ENCODE assay signal across 8 cellular contexts in genomic region chr7:95772298-95772770, GRCh38. TPM values are rescaled to one million over a fixed set of nuclear protein-coding genes. Genes with fewer than 3 reads are reported as not detected.
DNase-seq lines count a peak whose midpoint lies in the region; ATAC-seq, FAIRE-seq and TF ChIP-seq lines count a peak whose summit lies in the region.

TSS of gene DYNC1I1 (plus strand) at chr7:95772554. CDS start at chr7:95804730, 32,176 bp downstream.

- POLR2A ChIA-PET in PC-3 (lab: Charles Lee; ENCODE audit: unreplicated experiment) (no interaction called here), GM12878 (lab: Charles Lee) (interaction anchor here (0.9 kb wide), 1 partner anchor 16 kb away, joined by 4 read pairs; no protein-coding TSS in a partner anchor)

- H2AFZ ChIP-seq in PC-3 (ENCODE audit: low read length) = peak within 1 kb of the TSS; percentile 91
- no peak within 1 kb of the TSS; the same call in 1 of the 2 replicates for H2AFZ ChIP-seq in GM12878 (ENCODE audit: control insufficient read depth, low read depth, low read length)

- H3K27ac ChIP-seq in PC-3 (ENCODE audit: low read length) = no peak within 1 kb of the TSS
- no peak within 1 kb of the TSS for H3K27ac ChIP-seq in GM12878 (ENCODE audit: control insufficient read depth, insufficient read depth)
- H3K27ac ChIP-seq in iPS DF 6.9 (ENCODE audit: low read length) = no peak within 1 kb of the TSS

- WGBS in GM12878 (ENCODE audit: insufficient coverage, insufficient replicate concordance, low lambda C conversion rate, missing lambda C conversion rate) = 2% methylated on average over 26 of the region's 49 CpGs
- no CpG with 5 or more reads among the region's 49 CpGs for WGBS in iPS DF 6.9 (ENCODE audit: insufficient coverage, insufficient read length)

- RAD21 ChIA-PET in GM12878 (lab: Charles Lee; ENCODE audit: unreplicated experiment) = interaction anchor here (0.6 to 2.5 kb wide), 7 partner anchors 11 to 99 kb away, joined by 3 to 7 read pairs (median 3); no protein-coding TSS in a partner anchor

- TF ChIP-seq CTCF in PC-3 (conservative IDR thresholded peaks at IDR 0.05; ENCODE audit: low read depth, low read length) (no peak), GM12878 (IDR thresholded peaks at IDR 0.05 in 2 of 3, conservative IDR thresholded peaks at IDR 0.05 in 1 of 3; ENCODE audit: control insufficient read depth in 2 of 3, extremely low read depth in 1 of 3, insufficient read depth in 1 of 3, low read depth in 3 of 3, low read length in 3 of 3) (no peak)

- H3K9me3 ChIP-seq in PC-3 (ENCODE audit: low read length) (no peaks in the 10 kb centered on the region), GM12878 (replicated peaks; ENCODE audit: control insufficient read depth, insufficient read depth, low read length) (no peaks in the 10 kb centered on the region), iPS DF 6.9 (ENCODE audit: control insufficient read depth, insufficient read depth, low read length) (no peaks in the 10 kb centered on the region)

- no peak for FAIRE-seq in HTR-8/SVneo (lab: Jason Lieb, UNC)
- FAIRE-seq in GM12878 (lab: Jason Lieb, UNC) = no peak

- intact Hi-C loops in PC-3 (cut with micrococcal nuclease) (no loop called here), GM12878 (cut with micrococcal nuclease; ENCODE audit: unreplicated experiment) (no loop called here)

- H3K9me2 ChIP-seq in PC-3 (replicated peaks; ENCODE audit: low read length) = no peaks in the 10 kb centered on the region

- no peak for TF ChIP-seq RAD21 in GM12878 (IDR thresholded peaks at IDR 0.05; ENCODE audit: insufficient read depth, low read depth, low read length)

- in situ Hi-C loops in GM12878 (cut with MboI) = no loop called here

- H3K27me3 ChIP-seq in PC-3 (ENCODE audit: low read length) (no peaks in the 10 kb centered on the region), GM12878 (replicated peaks in 1 of 2; ENCODE audit: control insufficient read depth in 2 of 2, insufficient read depth in 2 of 2, low read length in 1 of 2) (peaks cover 2 to 7% of the 10 kb centered on the region in 2 experiments; a peak in 1 of 4 replicates), iPS DF 6.9 (ENCODE audit: control insufficient read depth, insufficient read depth, low read length) (peaks cover 6% of the 10 kb centered on the region; the same call in 1 of the 2 replicates)

- no peak for TF ChIP-seq POLR2A in GM12878 (IDR thresholded peaks at IDR 0.05; ENCODE audit: low read depth, low read length)

- no peak for TF ChIP-seq EP300 in GM12878 (IDR thresholded peaks at IDR 0.05; ENCODE audit: borderline replicate concordance in 1 of 2, control insufficient read depth in 1 of 2, low read depth in 2 of 2, low read length in 2 of 2)

- H3K9ac ChIP-seq in PC-3 (ENCODE audit: low read length) (peak within 1 kb of the TSS; percentile 34), GM12878 (ENCODE audit: control insufficient read depth, insufficient read depth, low read length) (no peak within 1 kb of the TSS)

- DNase-seq in EL (peak; percentile 55), HTR-8/SVneo (ENCODE audit: insufficient read length, low spot score) (peak; percentile 36), PC-3 (peak; percentile 80), GM12878 (ENCODE audit: low read depth, low spot score) (no peak), iPS DF 6.9 (ENCODE audit: low read depth, low spot score) (no peak), renal cortical epithelial cell (ENCODE audit: low read depth) (peak; percentile 25)
- no peak for DNase-seq in effector CD4-positive, alpha-beta T cell

- H3K79me2 ChIP-seq in PC-3 (ENCODE audit: low read length) (peaks cover 10% of the 10 kb centered on the region; the same call in 1 of the 2 replicates), GM12878 (ENCODE audit: control insufficient read depth, insufficient read depth, low read length) (no peaks in the 10 kb centered on the region)

- no peaks in the 10 kb centered on the region for H4K20me1 ChIP-seq in PC-3 (ENCODE audit: low read length)
- H4K20me1 ChIP-seq in GM12878 (ENCODE audit: control insufficient read depth, insufficient read depth) = no peaks in the 10 kb centered on the region

- CTCF ChIA-PET in PC-3 (lab: Charles Lee) (interaction anchor here (0.7 to 1.0 kb wide), 3 partner anchors 49 to 99 kb away, joined by 3 to 4 read pairs (median 4); no protein-coding TSS in a partner anchor), GM12878 (lab: Yijun Ruan, JAX) (interaction anchor here (0.5 to 1.6 kb wide), 6 partner anchors 27 to 1202 kb away, joined by 3 to 5 read pairs (median 4); no protein-coding TSS in a partner anchor)

- BruUV-seq in PC-3 (replicated peaks; lab: Mats Ljungman, UMichigan) = no TSS peak
- no TSS peak for BruUV-seq in GM12878 (replicated peaks; lab: Mats Ljungman, UMichigan)

- H3F3A ChIP-seq in PC-3 (ENCODE audit: low read length, unreplicated experiment) = no peaks in the 10 kb centered on the region

- SMC1A ChIA-PET in GM12878 (lab: Charles Lee; ENCODE audit: uncharacterized antibody, unreplicated experiment) = interaction anchor here (0.7 to 2.9 kb wide), 9 partner anchors 13 to 244 kb away, joined by 3 to 10 read pairs (median 4); no protein-coding TSS in a partner anchor

- peaks cover 22% of the 10 kb centered on the region for H3K4me1 ChIP-seq in PC-3 (ENCODE audit: insufficient read depth, low read length)
- no peaks in the 10 kb centered on the region for H3K4me1 ChIP-seq in GM12878 (ENCODE audit: control insufficient read depth, insufficient read depth, low read length)
- 0 out of 2 replicates have a peak, but pooled peaks cover 2% of the 10 kb centered on the region for H3K4me1 ChIP-seq in iPS DF 6.9 (ENCODE audit: control insufficient read depth, insufficient read depth, low read length)

- H3K4me2 ChIP-seq in PC-3 (ENCODE audit: low read length) = peak within 1 kb of the TSS; percentile 88
- H3K4me2 ChIP-seq in GM12878 (ENCODE audit: control insufficient read depth, insufficient read depth) = peak within 1 kb of the TSS; percentile 90

- H3K36me3 ChIP-seq in PC-3 (ENCODE audit: low read depth, low read length) (no peaks in the 10 kb centered on the region), GM12878 (ENCODE audit: control insufficient read depth in 2 of 2, insufficient read depth in 2 of 2, low read length in 1 of 2) (no peaks in the 10 kb centered on the region), iPS DF 6.9 (ENCODE audit: control insufficient read depth, insufficient read depth, low read length) (no peaks in the 10 kb centered on the region)

- peak; percentile 88 for ATAC-seq in GM21576 (IDR thresholded peaks at IDR 0.05; ENCODE audit: unreplicated experiment)
- ATAC-seq in PC-3 = peak; percentile 91
- peak; percentile 94 for ATAC-seq in GM12878

- H3K4me3 ChIP-seq in PC-3 (ENCODE audit: low read length) (peak within 1 kb of the TSS; percentile 90), GM12878 (peak within 1 kb of the TSS; percentile 47; the same call in 1 of the 2 replicates), iPS DF 6.9 (ENCODE audit: low read length) (peak within 1 kb of the TSS; percentile 57; the same call in 1 of the 2 replicates)

TF ChIP-seq in GM12878, 131 proteins besides CTCF, POLR2A, EP300 and RAD21:
- TF ChIP-seq CBX3 (IDR thresholded peaks at IDR 0.05; ENCODE audit: borderline replicate concordance, low read depth) (no peak), SPI1 (IDR thresholded peaks at IDR 0.05; ENCODE audit: borderline replicate concordance, insufficient read depth, low read depth, low read length) (peak; percentile 64; the same call in 1 of the 2 replicates), NR2C1 (IDR thresholded peaks at IDR 0.05) (peak; percentile 91), NR2F1 (conservative IDR thresholded peaks at IDR 0.05) (peak; percentile 96), HCFC1 (IDR thresholded peaks at IDR 0.05; ENCODE audit: low read length) (no peak), LARP7 (IDR thresholded peaks at IDR 0.05) (0 out of 2 replicates have a peak, but pooled peaks have one; percentile 26), GATAD2B (conservative IDR thresholded peaks at IDR 0.05; ENCODE audit: low read depth) (0 out of 2 replicates have a peak, but pooled peaks have one; percentile 45), IKZF1 (conservative IDR thresholded peaks at IDR 0.05) (peak; percentile 66), PKNOX1 (IDR thresholded peaks at IDR 0.05) (peak; percentile 49; the same call in 1 of the 2 replicates)

RNA-seq across cellular contexts. Expression of gene DYNC1I1, which starts in this region (rescaled TPM):
- total RNA-seq in PC-3 (2014; rRNA removed) = 2.4 and 6.5 TPM in 2 replicates
- not detected in 2 replicates for total RNA-seq in GM12878 (2013; cell fraction: nucleolus; rRNA removed)
- 0.11 TPM in 1 of 2 replicates, not detected in the other for total RNA-seq in GM12878 (2014; rRNA removed)
- total RNA-seq in GM12878 (2014; rRNA removed; fragmentation: Illumina TruSeq; extraction: Trizol) = 0.05 and 0.40 TPM in 2 replicates
- 0.32 TPM in 1 of 2 replicates, not detected in the other for total RNA-seq in GM12878 (2021)
- not detected for polyA plus RNA-seq in GM12878 (2011; ENCODE audit: low read depth)
- polyA plus RNA-seq in GM12878 (2011; rRNA removed) = 0.91 and 1.1 TPM in 2 replicates
- polyA plus RNA-seq in GM12878 (2011; cell fraction: cytosol; rRNA removed) = 0.91 and 1.0 TPM in 2 replicates
- 1.6 and 2.0 TPM in 2 replicates for polyA plus RNA-seq in GM12878 (2011; cell fraction: nucleus; rRNA removed)
- polyA plus RNA-seq in GM12878 (2012) = not detected in 2 replicates
- 0.06 TPM in 1 of 2 replicates, not detected in the other for polyA plus RNA-seq in GM12878 (2014; fragmentation: Illumina TruSeq; extraction: Trizol)
- polyA plus RNA-seq in GM12878 (2014; fragmentation: Nextera tagmentation; extraction: Ambion mirVana) = under 1 TPM in 1 of 2 experiments, not detected in 1; 0.05 TPM
- 0.14 and 0.22 TPM in 2 replicates for polyA plus RNA-seq in GM12878 (2014; rRNA removed)
- under 1 TPM in 1 of 2 experiments, not detected in 1; 0.19 TPM for polyA plus RNA-seq in GM12878 (2016; fragmentation: Nextera tagmentation; extraction: Ambion mirVana)
- polyA minus RNA-seq in GM12878 (2011; rRNA and poly(A)+ RNA removed) = 1.8 and 2.3 TPM in 2 replicates
- 1.5 TPM in 1 of 2 replicates, not detected in the other for polyA minus RNA-seq in GM12878 (2011; cell fraction: cytosol; rRNA and poly(A)+ RNA removed)
- polyA minus RNA-seq in GM12878 (2011; cell fraction: nucleus; rRNA and poly(A)+ RNA removed) = 2.3 and 4.6 TPM in 2 replicates
- 0.20 and 0.52 TPM in 2 replicates for total RNA-seq in renal cortical epithelial cell

Comparison
In these comparisons a context has a peak if more than half of its experiments do, and no peak if none do; other contexts are left out.
1. Peak in DNase-seq in renal cortical epithelial cell; RNA of the gene not detected or under 1 TPM.
2. DNase-seq: peak in EL (single experiment), HTR-8/SVneo (single experiment) and PC-3 (single experiment); none in GM12878 (single experiment), iPS DF 6.9 (single experiment) and effector CD4-positive, alpha-beta T cell (single experiment).
3. Peak in every context shown above with its lines, with median percentiles within 50 percentile points of each other: ATAC-seq and H3K4me3 ChIP-seq.